In the genomic region with DNA sequence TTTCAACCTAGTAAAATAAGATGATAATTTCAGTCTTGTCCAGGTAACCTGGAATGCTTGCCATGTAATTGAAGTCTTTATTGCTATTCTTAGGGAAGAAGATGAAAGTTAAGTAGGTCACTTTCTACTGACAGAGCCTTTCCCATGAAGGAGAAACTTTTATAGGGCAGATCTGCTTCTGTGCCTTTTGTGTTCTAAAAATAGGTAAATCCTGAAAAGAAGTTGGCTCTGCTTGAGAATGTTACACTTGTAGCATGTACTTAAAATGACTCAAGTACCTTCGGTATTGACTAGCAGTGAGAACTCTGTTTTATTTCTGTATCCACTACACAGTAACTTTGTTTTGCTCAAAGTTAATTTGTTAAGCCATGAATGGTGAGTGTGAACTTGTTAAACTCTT, we compare ENCODE assay signal across 12 cellular contexts. TPM values are rescaled to one million over a fixed set of nuclear protein-coding genes. Genes with fewer than 3 reads are reported as not detected.
DNase-seq lines count a peak whose midpoint lies in the region; ATAC-seq, FAIRE-seq and TF ChIP-seq lines count a peak whose summit lies in the region.
"Had no signal": no experiment of that assay in that cellular context is flagged by ENCODE, and none has a peak within 500 bp of the region (broad histone marks: within the 10 kb centered on the region; RNA-seq: fewer than 3 reads in every experiment).

No MANE protein-coding gene starts in this region.

- H3K4me1 ChIP-seq in PC-3 (ENCODE audit: insufficient read depth, low read length): peaks cover 22% of the 10 kb centered on the region
- peaks cover 15% of the 10 kb centered on the region for H3K4me1 ChIP-seq in keratinocyte (ENCODE audit: control insufficient read depth, extremely low read depth, insufficient read depth, low read length)
- H3K4me1 ChIP-seq in smooth muscle cell (ENCODE audit: low read depth): peaks cover 33% of the 10 kb centered on the region

- no peaks in the 10 kb centered on the region for H3K9me1 ChIP-seq in keratinocyte (ENCODE audit: control insufficient read depth, extremely low read depth, insufficient read depth, low read length)

- H3K27me3 ChIP-seq in PC-3 (ENCODE audit: low read length) (no peaks in the 10 kb centered on the region), keratinocyte (ENCODE audit: control insufficient read depth, extremely low read depth, insufficient read depth, low read length) (no peaks in the 10 kb centered on the region), smooth muscle cell (ENCODE audit: low read depth) (no peaks in the 10 kb centered on the region)

- no TSS peak for BruUV-seq in PC-3 (replicated peaks; lab: Mats Ljungman, UMichigan)

- H3K4me2 ChIP-seq in PC-3 (ENCODE audit: low read length) (peak overlapping the region; percentile 60), keratinocyte (ENCODE audit: control insufficient read depth, extremely low read depth, insufficient read depth, low read depth, low read length) (peak overlapping the region; percentile 65), smooth muscle cell (peak overlapping the region; percentile 65)

- dilution Hi-C loops in keratinocyte (cut with MboI; ENCODE audit: extremely low pct_ligation_motif_present, low sequenced_read_pairs): no loop called here

- H3K4me3 ChIP-seq in PC-3 (ENCODE audit: low read length) (no peak overlapping the region), cardiac fibroblast (replicated peaks in 1 of 2; ENCODE audit: low read depth in 2 of 2, low read length in 2 of 2) (no peak overlapping the region), keratinocyte (ENCODE audit: control insufficient read depth in 2 of 3, extremely low read depth in 1 of 3, insufficient read depth in 2 of 3, low read depth in 1 of 3, low read length in 3 of 3) (peak overlapping the region in 1 of 3 experiments; percentile 12), smooth muscle cell (no peak overlapping the region)
- H3K4me3 ChIP-seq: skin epidermis had no signal

- FAIRE-seq in keratinocyte (lab: Jason Lieb, UNC): no peak
- no peak for FAIRE-seq in urothelium cell line (lab: Jason Lieb, UNC)

- H3F3A ChIP-seq in PC-3 (ENCODE audit: low read length, unreplicated experiment) (no peaks in the 10 kb centered on the region), smooth muscle cell (ENCODE audit: low read depth) (peaks cover 63% of the 10 kb centered on the region)

- ATAC-seq in PC-3: no peak

- H3K36me3 ChIP-seq in PC-3 (ENCODE audit: low read depth, low read length): peaks cover 24% of the 10 kb centered on the region
- peaks cover 4 to 21% of the 10 kb centered on the region in 2 experiments for H3K36me3 ChIP-seq in keratinocyte (ENCODE audit: control insufficient read depth in 2 of 2, extremely low read depth in 1 of 2, insufficient read depth in 2 of 2, low read length in 2 of 2)
- peaks cover 20% of the 10 kb centered on the region for H3K36me3 ChIP-seq in smooth muscle cell (ENCODE audit: low read depth)

- H3K79me2 ChIP-seq in PC-3 (ENCODE audit: low read length): no peaks in the 10 kb centered on the region
- H3K79me2 ChIP-seq in keratinocyte (ENCODE audit: control insufficient read depth, insufficient read depth, low read length): no peaks in the 10 kb centered on the region
- H3K79me2 ChIP-seq in smooth muscle cell (ENCODE audit: low read depth): peaks cover 46% of the 10 kb centered on the region

- DNase-seq in PC-3: no peak
- peak; percentile 54 to 57 for DNase-seq in cardiac fibroblast (ENCODE audit: low read depth in 2 of 2)
- DNase-seq in keratinocyte (ENCODE audit: low read depth, low spot score): no peak
- DNase-seq in smooth muscle cell (lab: John Stamatoyannopoulos, UW; ENCODE audit: unreplicated experiment): no peak
- DNase-seq in hippocampal formation (lab: John Stamatoyannopoulos, UW): no peak
- DNase-seq in Kasumi-1 (lab: John Stamatoyannopoulos, UW): no peak
- no peak for DNase-seq in urothelium cell line (ENCODE audit: low spot score)
- no peak for DNase-seq in NCI-H2227 treated with DMSO at 0.1 percent for 48 hours (lab: John Stamatoyannopoulos, UW)
- DNase-seq: CD4-positive, alpha-beta memory T cell; naive thymus-derived CD4-positive, alpha-beta T cell; SW 1271 had no signal

- H3K9ac ChIP-seq in PC-3 (ENCODE audit: low read length) (no peak overlapping the region), keratinocyte (ENCODE audit: control insufficient read depth, extremely low read depth, insufficient read depth, low read length) (no peak overlapping the region), smooth muscle cell (ENCODE audit: low read depth) (peak overlapping the region; percentile 23)

- H3K9me3 ChIP-seq in PC-3 (ENCODE audit: low read length): no peaks in the 10 kb centered on the region
- no peaks in the 10 kb centered on the region for H3K9me3 ChIP-seq in keratinocyte (ENCODE audit: control insufficient read depth, low read depth, low read length)
- no peaks in the 10 kb centered on the region for H3K9me3 ChIP-seq in smooth muscle cell (replicated peaks; ENCODE audit: low read depth)

- H3K9me2 ChIP-seq in PC-3 (replicated peaks; ENCODE audit: low read length): no peaks in the 10 kb centered on the region

- CTCF ChIA-PET in PC-3 (lab: Charles Lee): no interaction called here

- no peak for TF ChIP-seq CTCF in PC-3 (conservative IDR thresholded peaks at IDR 0.05; ENCODE audit: low read depth, low read length)
- TF ChIP-seq CTCF in cardiac fibroblast (IDR thresholded peaks at IDR 0.05; ENCODE audit: low read depth, low read length): no peak
- no peak for TF ChIP-seq CTCF in keratinocyte (optimal IDR thresholded peaks at IDR 0.05 in 1 of 3, IDR thresholded peaks at IDR 0.05 in 1 of 3, conservative IDR thresholded peaks at IDR 0.05 in 1 of 3; ENCODE audit: extremely low read depth in 1 of 3, insufficient read depth in 2 of 3, low read length in 3 of 3)
- no peak for TF ChIP-seq CTCF in smooth muscle cell (IDR thresholded peaks at IDR 0.05; ENCODE audit: borderline replicate concordance, insufficient read depth, poor library complexity, severe bottlenecking)

- intact Hi-C loops in PC-3 (cut with micrococcal nuclease): no loop called here

- WGBS in smooth muscle cell (ENCODE audit: low lambda C conversion rate): 5% methylated on average over 1 of the region's 1 CpG

- H3K27ac ChIP-seq in PC-3 (ENCODE audit: low read length) (peak overlapping the region; percentile 12; the same call in 1 of the 2 replicates), keratinocyte (ENCODE audit: control insufficient read depth, insufficient read depth, low read length) (no peak overlapping the region), smooth muscle cell (ENCODE audit: low read depth) (peak overlapping the region; percentile 84)

- H4K20me1 ChIP-seq in PC-3 (ENCODE audit: low read length) (no peaks in the 10 kb centered on the region), keratinocyte (ENCODE audit: control insufficient read depth, extremely low read depth, insufficient read depth, low read length) (no peaks in the 10 kb centered on the region), smooth muscle cell (ENCODE audit: low read depth) (no peaks in the 10 kb centered on the region)

- POLR2A ChIA-PET in PC-3 (lab: Charles Lee; ENCODE audit: unreplicated experiment): no interaction called here

- H2AFZ ChIP-seq in PC-3 (ENCODE audit: low read length): no peak overlapping the region
- no peak overlapping the region for H2AFZ ChIP-seq in keratinocyte (ENCODE audit: control insufficient read depth, low read length)
- H2AFZ ChIP-seq in smooth muscle cell (ENCODE audit: low read depth): no peak overlapping the region

RNA-seq across cellular contexts. Expression of a gene that starts 52.8 kb away (rescaled TPM):
- total RNA-seq in PC-3 (2014; rRNA removed): 39.0 and 46.0 TPM in 2 replicates
- 68.3 to 99.3 TPM (median 89.2 TPM) in 3 replicates for polyA plus RNA-seq in keratinocyte
- polyA plus RNA-seq in keratinocyte (2011; ENCODE audit: low read depth): 82.1 TPM
- polyA plus RNA-seq in keratinocyte (2011; cell fraction: cytosol; rRNA removed): 76.6 and 163 TPM in 2 replicates
- polyA plus RNA-seq in keratinocyte (2011; cell fraction: nucleus; rRNA removed): 88.9 and 94.3 TPM in 2 replicates
- polyA plus RNA-seq in keratinocyte (2012; ENCODE audit: low replicate concordance): 18.4 and 59.9 TPM in 2 replicates
- polyA minus RNA-seq in keratinocyte: 36.4 to 154 TPM (median 97.8 TPM) in 3 replicates
- 73.9 TPM for polyA minus RNA-seq in keratinocyte (2011; cell fraction: cytosol; rRNA and poly(A)+ RNA removed)
- 60.4 and 125 TPM in 2 replicates for polyA minus RNA-seq in keratinocyte (2011; cell fraction: nucleus; rRNA and poly(A)+ RNA removed)
- total RNA-seq in smooth muscle cell: 244 and 285 TPM in 2 replicates
- polyA plus RNA-seq in smooth muscle cell: 144 and 157 TPM in 2 replicates

Comparison
In these comparisons a context has a peak if more than half of its experiments do, and no peak if none do; other contexts are left out.
1. DNase-seq: peak in cardiac fibroblast (2 of 2); none in PC-3 (single experiment), keratinocyte (single experiment), smooth muscle cell (single experiment), hippocampal formation (0 of 2), Kasumi-1 (0 of 2), urothelium cell line (single experiment) and NCI-H2227 treated with DMSO at 0.1 percent for 48 hours (single experiment).
2. Peak in every context shown above with its lines, with median percentiles within 50 percentile points of each other: H3K4me2 ChIP-seq.